In genomic region chrY:2868035-2868607, GRCh38 we compare ENCODE assay signal across 1 cellular context.
TF ChIP-seq lines count a peak whose summit lies in the region.

No MANE protein-coding gene starts in this region.

TF ChIP-seq in H1, 55 proteins besides CTCF, POLR2A, EP300 and RAD21:
- no peak for TF ChIP-seq CTBP2 (IDR thresholded peaks at IDR 0.05; ENCODE audit: borderline replicate concordance, insufficient read depth, insufficient read length, low read length)
- TF ChIP-seq POLR2AphosphoS5 (IDR thresholded peaks at IDR 0.05; ENCODE audit: low read depth, low read length) = peak; percentile 52; the same call in 1 of the 2 replicates
